ENCODE assay signal across 18 cellular contexts in genomic region chr1:111704776-111705175, GRCh38. TPM values are rescaled to one million over a fixed set of nuclear protein-coding genes. Genes with fewer than 3 reads are reported as not detected.
DNase-seq lines count a peak whose midpoint lies in the region; ATAC-seq and TF ChIP-seq lines count a peak whose summit lies in the region.
"Had no signal": no experiment of that assay in that cellular context is flagged by ENCODE, and none has a peak within 500 bp of the region (broad histone marks: within the 10 kb centered on the region; RNA-seq: fewer than 3 reads in every experiment).

No MANE protein-coding gene starts in this region.

- H3K4me3 ChIP-seq in IMR-90 (ENCODE audit: insufficient read depth, low read depth, low read length) (no peak overlapping the region), PC-9 (no peak overlapping the region), trophoblast cell (ENCODE audit: low read depth, low read length) (no peak overlapping the region), BE2C (ENCODE audit: low read depth, low read length) (no peak overlapping the region)
- H3K4me3 ChIP-seq: ovary had no signal

- no peaks in the 10 kb centered on the region for H3K27me3 ChIP-seq in IMR-90 (ENCODE audit: control insufficient read depth, insufficient read depth, low read length)
- no peaks in the 10 kb centered on the region for H3K27me3 ChIP-seq in PC-9 (ENCODE audit: insufficient read depth, low read depth)
- H3K27me3 ChIP-seq in trophoblast cell (ENCODE audit: insufficient read depth, low read length): no peaks in the 10 kb centered on the region
- H3K27me3 ChIP-seq in BE2C: no peaks in the 10 kb centered on the region
- H3K27me3 ChIP-seq: ovary had no signal

- no peak overlapping the region; the same call in 1 of the 2 replicates for H2AK5ac ChIP-seq in IMR-90 (ENCODE audit: low read depth, low read length)
- no peak overlapping the region for H2AK5ac ChIP-seq in trophoblast cell (ENCODE audit: low read length)

- in situ Hi-C loops in IMR-90 (cut with MboI; ENCODE audit: low sequenced_read_pairs): no loop called here

- 0 out of 4 replicates have a peak overlapping the region, but pooled peaks of 1 of the 2 experiments have one; percentile 13 for H4K8ac ChIP-seq in IMR-90 (ENCODE audit: low read depth in 2 of 2, low read length in 2 of 2)
- H4K8ac ChIP-seq in trophoblast cell (ENCODE audit: low read depth, low read length): no peak overlapping the region

- ATAC-seq in IMR-90 (ENCODE audit: low read depth): no peak
- peak; percentile 81 for ATAC-seq in esophagus mucosa
- no peak for ATAC-seq in HG03457 (IDR thresholded peaks at IDR 0.05; ENCODE audit: unreplicated experiment)
- ATAC-seq: Panc1, SK-N-SH treated with all-trans-retinoic acid at 6 μM for 48 hours had no signal

- H3K23ac ChIP-seq in IMR-90 (ENCODE audit: low read depth, low read length): no peak overlapping the region; the same call in 1 of the 2 replicates
- H3K23ac ChIP-seq in trophoblast cell (ENCODE audit: low read length): no peak overlapping the region

- DNase-seq in IMR-90 (no peak), PC-9 (peak; percentile 29 to 69), trophoblast cell (peak; percentile 45 to 75), 8988T (no peak), BE2C (no peak)
- DNase-seq: activated naive CD4-positive, alpha-beta T cell; effector CD8-positive, alpha-beta T cell; GDM1; GOT3; hypothalamus; MM.1S; NCI-H187 treated with DMSO at 0.1 percent for 48 hours; NCI-H510A; ovary had no signal

- TF ChIP-seq CTCF in IMR-90 (conservative IDR thresholded peaks at IDR 0.05; ENCODE audit: low read depth, low read length) (no peak), PC-9 (conservative IDR thresholded peaks at IDR 0.05) (no peak), BE2C (IDR thresholded peaks at IDR 0.05; ENCODE audit: low read depth, low read length) (no peak)

- no peaks in the 10 kb centered on the region for H3K79me2 ChIP-seq in PC-9 (ENCODE audit: low read depth)
- no peaks in the 10 kb centered on the region for H3K79me2 ChIP-seq in trophoblast cell (ENCODE audit: control insufficient read depth, insufficient read depth, low read length, poor library complexity)

- peaks cover 10% of the 10 kb centered on the region for H3K4me1 ChIP-seq in IMR-90 (ENCODE audit: control insufficient read depth, insufficient read depth, low read length)
- peaks cover 12% of the 10 kb centered on the region for H3K4me1 ChIP-seq in PC-9 (replicated peaks; ENCODE audit: insufficient read depth)
- peaks cover 0 to 2% of the 10 kb centered on the region in 2 experiments for H3K4me1 ChIP-seq in trophoblast cell (ENCODE audit: control insufficient read depth in 1 of 2, insufficient read depth in 2 of 2, low read length in 2 of 2)
- no peaks in the 10 kb centered on the region for H3K4me1 ChIP-seq in BE2C

- H3K4me2 ChIP-seq in IMR-90 (ENCODE audit: low read depth, low read length) (no peak overlapping the region), PC-9 (no peak overlapping the region), trophoblast cell (ENCODE audit: low read length) (no peak overlapping the region)

- H4K91ac ChIP-seq in IMR-90 (ENCODE audit: insufficient read depth, low read depth, low read length) (no peak overlapping the region), trophoblast cell (ENCODE audit: low read depth, low read length) (no peak overlapping the region)

- H3K9me3 ChIP-seq in IMR-90 (ENCODE audit: control insufficient read depth, insufficient read depth, low read length) (no peaks in the 10 kb centered on the region), PC-9 (ENCODE audit: insufficient read depth, low read depth) (no peaks in the 10 kb centered on the region), trophoblast cell (ENCODE audit: insufficient read depth, low read depth, low read length) (no peaks in the 10 kb centered on the region), BE2C (no peaks in the 10 kb centered on the region)
- H3K9me3 ChIP-seq: ovary had no signal

- H3F3A ChIP-seq in PC-9 (ENCODE audit: insufficient read depth, low read depth): peaks cover 10% of the 10 kb centered on the region

- dilution Hi-C loops in IMR-90 (cut with HindIII; ENCODE audit: low sequenced_read_pairs, unreplicated experiment): no loop called here

- no peak overlapping the region for H2AK9ac ChIP-seq in IMR-90 (replicated peaks; ENCODE audit: low read depth, low read length, poor library complexity)

- no peak overlapping the region for H2BK12ac ChIP-seq in trophoblast cell (ENCODE audit: low read length)

- no peak overlapping the region for H4K5ac ChIP-seq in IMR-90 (ENCODE audit: low read depth, low read length)

- H3K4ac ChIP-seq in IMR-90 (ENCODE audit: low read depth, low read length): peak overlapping the region; percentile 60
- H3K4ac ChIP-seq in trophoblast cell (ENCODE audit: low read depth, low read length): no peak overlapping the region

- H2BK20ac ChIP-seq in IMR-90 (ENCODE audit: low read depth, low read length): peak overlapping the region; percentile 61; the same call in 1 of the 2 replicates

- H3K18ac ChIP-seq in IMR-90 (ENCODE audit: low read depth, low read length) (no peak overlapping the region), trophoblast cell (ENCODE audit: low read length) (no peak overlapping the region)

- H3K9me2 ChIP-seq in PC-9 (ENCODE audit: insufficient read depth): no peaks in the 10 kb centered on the region; the same call in 1 of the 2 replicates

- no peak overlapping the region for H4K12ac ChIP-seq in trophoblast cell (ENCODE audit: low read depth, low read length)

- no peak for TF ChIP-seq RAD21 in IMR-90 (IDR thresholded peaks at IDR 0.05; ENCODE audit: low read length)

- H2BK5ac ChIP-seq in IMR-90 (ENCODE audit: low read depth, low read length, poor library complexity, severe bottlenecking) (no peak overlapping the region), trophoblast cell (ENCODE audit: low read depth, low read length, poor library complexity) (no peak overlapping the region)

- H3K36me3 ChIP-seq in IMR-90 (ENCODE audit: control insufficient read depth, insufficient read depth, low read length) (peaks cover 15% of the 10 kb centered on the region), PC-9 (ENCODE audit: low read depth) (peaks cover 7% of the 10 kb centered on the region; the same call in 1 of the 2 replicates), trophoblast cell (ENCODE audit: control insufficient read depth in 1 of 2, insufficient read depth in 2 of 2, low read length in 2 of 2) (peaks cover 10 to 11% of the 10 kb centered on the region in 2 experiments), BE2C (peaks cover 19% of the 10 kb centered on the region)
- H3K36me3 ChIP-seq: ovary had no signal

- intact Hi-C loops in IMR-90 (cut with micrococcal nuclease): no loop called here
- intact Hi-C loops in PC-9 (cut with micrococcal nuclease; ENCODE audit: unreplicated experiment): no loop called here

- CTCF ChIA-PET in IMR-90 (lab: Yijun Ruan, JAX): interaction anchor here (0.9 to 1.0 kb wide), 2 partner anchors 10 to 32 kb away, joined by 3 read pairs; no protein-coding TSS in a partner anchor
- CTCF ChIA-PET in PC-9 (lab: Charles Lee): no interaction called here

- no peak overlapping the region for H2BK15ac ChIP-seq in IMR-90 (ENCODE audit: low read depth, low read length)

- H3K79me1 ChIP-seq in IMR-90 (ENCODE audit: low read depth in 1 of 2, low read length in 2 of 2): peaks cover 0 to 33% of the 10 kb centered on the region in 2 experiments; a peak in 2 of 4 replicates
- no peaks in the 10 kb centered on the region for H3K79me1 ChIP-seq in trophoblast cell (ENCODE audit: low read length)

- POLR2A ChIA-PET in IMR-90 (lab: Charles Lee; ENCODE audit: unreplicated experiment) (no interaction called here), PC-9 (lab: Charles Lee; ENCODE audit: unreplicated experiment) (interaction anchor here (1.2 kb wide), 1 partner anchor 197 kb away, joined by 5 read pairs; no protein-coding TSS in a partner anchor)

- peaks cover 7% of the 10 kb centered on the region; the same call in 1 of the 2 replicates for H3K9me1 ChIP-seq in IMR-90 (ENCODE audit: insufficient read depth, low read length)

- H2AFZ ChIP-seq in IMR-90 (replicated peaks; ENCODE audit: low read length, poor library complexity): no peak overlapping the region
- H2AFZ ChIP-seq in PC-9: no peak overlapping the region
- no peak overlapping the region for H2AFZ ChIP-seq in trophoblast cell (ENCODE audit: insufficient read depth, low read length, poor library complexity)

- H2BK120ac ChIP-seq in IMR-90 (ENCODE audit: low read depth, low read length) (peak overlapping the region; percentile 56; the same call in 1 of the 2 replicates), trophoblast cell (ENCODE audit: insufficient read depth, low read length, poor library complexity) (no peak overlapping the region)

- TF ChIP-seq POLR2A in IMR-90 (IDR thresholded peaks at IDR 0.05; ENCODE audit: low read depth, low read length): no peak

- no peak overlapping the region; the same call in 1 of the 2 replicates for H3K56ac ChIP-seq in IMR-90 (ENCODE audit: extremely low read depth, insufficient read depth, low read length)

- no TSS peak for BruUV-seq in IMR-90 (replicated peaks; lab: Mats Ljungman, UMichigan)
- no TSS peak for BruUV-seq in PC-9 (replicated peaks; lab: Mats Ljungman, UMichigan)

- H3K27ac ChIP-seq in IMR-90 (ENCODE audit: insufficient read depth, low read length) (no peak overlapping the region; the same call in 1 of the 2 replicates), PC-9 (peak overlapping the region; percentile 4; the same call in 1 of the 2 replicates), trophoblast cell (ENCODE audit: low read depth, low read length) (no peak overlapping the region)
- H3K27ac ChIP-seq: ovary had no signal

- H3K14ac ChIP-seq in IMR-90 (replicated peaks; ENCODE audit: low read depth, low read length): no peak overlapping the region
- no peak overlapping the region for H3K14ac ChIP-seq in trophoblast cell (ENCODE audit: low read length)

- no peaks in the 10 kb centered on the region for H4K20me1 ChIP-seq in IMR-90 (ENCODE audit: insufficient read depth, low read length)
- H4K20me1 ChIP-seq in PC-9 (ENCODE audit: insufficient read depth): no peaks in the 10 kb centered on the region; the same call in 1 of the 2 replicates

- no peak overlapping the region for H3K9ac ChIP-seq in IMR-90 (ENCODE audit: low read depth, low read length)
- H3K9ac ChIP-seq in trophoblast cell (ENCODE audit: low read length): no peak overlapping the region

RNA-seq across cellular contexts. Expression of gene INKA2, which starts 34.4 kb away (rescaled TPM):
- 1.7 and 2.2 TPM in 2 replicates for total RNA-seq in IMR-90 (2012; rRNA removed)
- polyA plus RNA-seq in IMR-90 (2012; rRNA removed): 1.3 and 2.6 TPM in 2 replicates
- 0.66 and 2.2 TPM in 2 replicates for polyA plus RNA-seq in IMR-90 (2012; cell fraction: cytosol; rRNA removed)
- polyA plus RNA-seq in IMR-90 (2012; cell fraction: nucleus; rRNA removed; ENCODE audit: low replicate concordance): 2.8 and 5.6 TPM in 2 replicates
- total RNA-seq in PC-9 (2021): 0.53 and 1.4 TPM in 2 replicates
- 2.7 TPM for total RNA-seq in esophagus mucosa
- 0.73 and 0.79 TPM in 2 replicates for polyA plus RNA-seq in trophoblast cell (2013)
- 3.4 TPM for polyA plus RNA-seq in BE2C (2012; ENCODE audit: insufficient read depth, insufficient read length, low read depth)

RNA-seq across cellular contexts. Expression of gene DDX20, which starts 50.9 kb away (rescaled TPM):
- total RNA-seq in IMR-90 (2012; rRNA removed): 10.9 and 14.2 TPM in 2 replicates
- 4.4 and 5.7 TPM in 2 replicates for polyA plus RNA-seq in IMR-90 (2012; rRNA removed)
- 1.1 and 1.5 TPM in 2 replicates for polyA plus RNA-seq in IMR-90 (2012; cell fraction: cytosol; rRNA removed)
- 3.2 and 8.6 TPM in 2 replicates for polyA plus RNA-seq in IMR-90 (2012; cell fraction: nucleus; rRNA removed; ENCODE audit: low replicate concordance)
- total RNA-seq in PC-9 (2021): 8.4 and 8.9 TPM in 2 replicates
- total RNA-seq in esophagus mucosa: 6.1 TPM
- 9.1 and 9.7 TPM in 2 replicates for polyA plus RNA-seq in trophoblast cell (2013)
- 23.7 TPM for polyA plus RNA-seq in BE2C (2012; ENCODE audit: insufficient read depth, insufficient read length, low read depth)

Comparison
In these comparisons a context has a peak if more than half of its experiments do, and no peak if none do; other contexts are left out.
1. DNase-seq: peak in PC-9 (2 of 2) and trophoblast cell (2 of 2); none in IMR-90 (single experiment), 8988T (single experiment) and BE2C (single experiment).